15 cellular contexts compared by ENCODE assay signal in the genomic region with DNA sequence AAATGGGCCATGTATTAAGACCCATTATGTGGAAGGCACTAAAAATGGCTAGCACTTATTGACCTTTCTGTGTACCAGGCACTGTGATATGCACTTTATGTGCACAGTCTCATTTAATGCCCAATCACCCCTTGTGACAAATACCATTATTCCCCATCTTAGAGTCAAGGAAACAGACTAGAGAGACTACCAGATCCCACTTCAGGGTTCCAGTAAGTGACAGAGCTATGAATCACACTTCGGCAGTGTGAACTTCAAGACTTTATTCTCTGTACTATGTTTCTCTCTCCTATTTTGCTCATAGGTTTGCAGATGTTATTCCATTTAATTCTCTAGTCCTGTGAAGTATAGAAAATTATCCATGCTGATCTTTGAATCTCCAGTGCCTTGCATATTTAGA.
DNase-seq lines count a peak whose midpoint lies in the region; ATAC-seq and TF ChIP-seq lines count a peak whose summit lies in the region.
"Had no signal": no experiment of that assay in that cellular context is flagged by ENCODE, and none has a peak within 500 bp of the region (broad histone marks: within the 10 kb centered on the region; RNA-seq: fewer than 3 reads in every experiment).

No MANE protein-coding gene starts in this region.

- peak overlapping the region; percentile 79 for H3K27ac Mint-ChIP-seq in activated naive CD4-positive, alpha-beta T cell treated with anti-CD3 and anti-CD28 coated beads for 36 hours
- H3K27ac Mint-ChIP-seq in effector memory CD8-positive, alpha-beta T cell: peak overlapping the region; percentile 44 to 96

- TF ChIP-seq EP300 in SK-N-SH (IDR thresholded peaks at IDR 0.05; ENCODE audit: borderline replicate concordance in 1 of 2, low read depth in 1 of 2, low read length in 1 of 2): no peak

- H2AFZ ChIP-seq in SK-N-SH (ENCODE audit: low read depth): no peak overlapping the region

- in situ Hi-C loops in HAP-1 (cut with MboI; ENCODE audit: low sequenced_read_pairs): loop anchor here (25.0 kb wide), 1 partner anchor 171 kb away; no protein-coding TSS in a partner anchor

- H3K27ac ChIP-seq in SK-N-SH (ENCODE audit: low read depth in 2 of 2, low read length in 1 of 2): no peak overlapping the region
- H3K27ac ChIP-seq: VCaP had no signal

- no peak overlapping the region for H3K4me3 Mint-ChIP-seq in activated naive CD4-positive, alpha-beta T cell treated with anti-CD3 and anti-CD28 coated beads for 36 hours
- H3K4me3 Mint-ChIP-seq in effector memory CD8-positive, alpha-beta T cell: no peak overlapping the region

- no peaks in the 10 kb centered on the region for H3K27me3 ChIP-seq in SK-N-SH (ENCODE audit: insufficient read depth)
- no peaks in the 10 kb centered on the region for H3K27me3 ChIP-seq in HAP-1 (ENCODE audit: low read depth)

- 50% methylated on average over 1 of the region's 1 CpG for WGBS in SK-N-SH (ENCODE audit: low lambda C conversion rate)

- CTCF ChIA-PET in activated naive CD4-positive, alpha-beta T cell treated with anti-CD3 and anti-CD28 coated beads for 36 hours (lab: Charles Lee): interaction anchor here (1.0 kb wide), 1 partner anchor 77 kb away, joined by 4 read pairs; no protein-coding TSS in a partner anchor
- CTCF ChIA-PET in SK-N-SH (lab: Yijun Ruan, JAX): no interaction called here

- POLR2A ChIA-PET in SK-N-SH (lab: Yijun Ruan, JAX): no interaction called here

- no peaks in the 10 kb centered on the region for H3K4me1 ChIP-seq in SK-N-SH (ENCODE audit: control insufficient read depth in 1 of 2, insufficient read depth in 2 of 2, low read depth in 1 of 2, low read length in 1 of 2)
- no peaks in the 10 kb centered on the region for H3K4me1 ChIP-seq in HAP-1

- no peak overlapping the region for H3K9ac ChIP-seq in SK-N-SH

- H3K9me2 ChIP-seq in SK-N-SH: no peaks in the 10 kb centered on the region

- H3K79me2 ChIP-seq in SK-N-SH (ENCODE audit: insufficient read depth): no peaks in the 10 kb centered on the region

- H3K36me3 ChIP-seq in SK-N-SH (replicated peaks in 1 of 2; ENCODE audit: control insufficient read depth in 1 of 2, insufficient read depth in 2 of 2, low read length in 1 of 2): peaks cover 52 to 82% of the 10 kb centered on the region in 2 experiments
- peaks cover 18% of the 10 kb centered on the region for H3K36me3 ChIP-seq in HAP-1 (replicated peaks)

- DNase-seq in activated naive CD4-positive, alpha-beta T cell treated with anti-CD3 and anti-CD28 coated beads for 36 hours: no peak
- no peak for DNase-seq in activated naive CD4-positive, alpha-beta T cell treated with anti-CD3 and anti-CD28 coated beads, Interleukin-2, amount 50 U/mL, for 16 hours
- DNase-seq in SK-N-SH (no peak), HAP-1 (ENCODE audit: low spot score in 2 of 2) (no peak), OCI-M2 (lab: John Stamatoyannopoulos, UW; ENCODE audit: unreplicated experiment) (no peak)
- no peak for DNase-seq in effector memory CD8-positive, alpha-beta T cell
- no peak for DNase-seq in stimulated activated naive CD8-positive, alpha-beta T cell treated with anti-CD3 and anti-CD28 coated beads, Interleukin-15, Interleukin-2, amounts not matched to agents 100 U/mL and 50 U/mL, for 24 hours
- DNase-seq: activated CD8-positive, alpha-beta memory T cell treated with anti-CD3 and anti-CD28 coated beads, Interleukin-2, amount 50 U/mL, for 48 hours; NCI-H1930; NCI-H526; right cardiac atrium; stimulated activated CD8-positive, alpha-beta memory T cell treated with anti-CD3 and anti-CD28 coated beads, Interleukin-4, amount 100 ng/mL, for 48 hours had no signal

- H3K4me2 ChIP-seq in SK-N-SH: no peak overlapping the region

- no peaks in the 10 kb centered on the region for H3F3A ChIP-seq in SK-N-SH (replicated peaks; ENCODE audit: insufficient read depth)

- H3K9me3 ChIP-seq in SK-N-SH: no peaks in the 10 kb centered on the region
- H3K9me3 ChIP-seq in HAP-1: no peaks in the 10 kb centered on the region

- TF ChIP-seq CTCF in SK-N-SH (IDR thresholded peaks at IDR 0.05): no peak

- H3K36me3 Mint-ChIP-seq in activated naive CD4-positive, alpha-beta T cell treated with anti-CD3 and anti-CD28 coated beads for 36 hours (ENCODE audit: low read depth): peaks cover 71% of the 10 kb centered on the region
- peaks cover 74% of the 10 kb centered on the region for H3K36me3 Mint-ChIP-seq in effector memory CD8-positive, alpha-beta T cell (ENCODE audit: insufficient read depth)

- no peaks in the 10 kb centered on the region for H4K20me1 ChIP-seq in SK-N-SH (ENCODE audit: insufficient read depth)

- H3K27me3 Mint-ChIP-seq in activated naive CD4-positive, alpha-beta T cell treated with anti-CD3 and anti-CD28 coated beads for 36 hours (ENCODE audit: low read depth): no peaks in the 10 kb centered on the region
- no peaks in the 10 kb centered on the region for H3K27me3 Mint-ChIP-seq in effector memory CD8-positive, alpha-beta T cell

- no peak overlapping the region for H3K4me3 ChIP-seq in SK-N-SH (ENCODE audit: low read depth in 2 of 2, low read length in 1 of 2)
- H3K4me3 ChIP-seq in HAP-1: no peak overlapping the region
- H3K4me3 ChIP-seq: lung had no signal

- intact Hi-C loops in activated naive CD4-positive, alpha-beta T cell treated with anti-CD3 and anti-CD28 coated beads for 36 hours (cut with micrococcal nuclease): loop anchor here (1.0 kb wide), 2 partner anchors 9 to 107 kb away; a partner anchor contains a TSS

- H3K9me3 Mint-ChIP-seq in activated naive CD4-positive, alpha-beta T cell treated with anti-CD3 and anti-CD28 coated beads for 36 hours: no peaks in the 10 kb centered on the region
- no peaks in the 10 kb centered on the region for H3K9me3 Mint-ChIP-seq in effector memory CD8-positive, alpha-beta T cell

- ATAC-seq in effector memory CD8-positive, alpha-beta T cell (replicated peaks): no peak
- peak; percentile 37 for ATAC-seq in stimulated activated naive CD8-positive, alpha-beta T cell treated with anti-CD3 and anti-CD28 coated beads, Interleukin-15, Interleukin-2, amounts not matched to agents 100 U/mL and 50 U/mL, for 24 hours
- ATAC-seq in GM18498 (IDR thresholded peaks at IDR 0.05; ENCODE audit: unreplicated experiment): no peak
- ATAC-seq: right cardiac atrium had no signal

- TF ChIP-seq RAD21 in SK-N-SH (IDR thresholded peaks at IDR 0.05; ENCODE audit: low read length): no peak

- peaks cover 65% of the 10 kb centered on the region for H3K4me1 Mint-ChIP-seq in activated naive CD4-positive, alpha-beta T cell treated with anti-CD3 and anti-CD28 coated beads for 36 hours (ENCODE audit: low read depth)
- peaks cover 32 to 40% of the 10 kb centered on the region in 2 donors for H3K4me1 Mint-ChIP-seq in effector memory CD8-positive, alpha-beta T cell (ENCODE audit: low read depth in 2 of 2)

TF ChIP-seq in SK-N-SH, 30 proteins besides CTCF, POLR2A, EP300 and RAD21:
- TF ChIP-seq RCOR1 (IDR thresholded peaks at IDR 0.05; ENCODE audit: low read length) (no peak), FOSL2 (IDR thresholded peaks at IDR 0.05; ENCODE audit: borderline replicate concordance, low read depth) (peak; percentile 17; the same call in 1 of the 2 replicates)
